In the genomic region with DNA sequence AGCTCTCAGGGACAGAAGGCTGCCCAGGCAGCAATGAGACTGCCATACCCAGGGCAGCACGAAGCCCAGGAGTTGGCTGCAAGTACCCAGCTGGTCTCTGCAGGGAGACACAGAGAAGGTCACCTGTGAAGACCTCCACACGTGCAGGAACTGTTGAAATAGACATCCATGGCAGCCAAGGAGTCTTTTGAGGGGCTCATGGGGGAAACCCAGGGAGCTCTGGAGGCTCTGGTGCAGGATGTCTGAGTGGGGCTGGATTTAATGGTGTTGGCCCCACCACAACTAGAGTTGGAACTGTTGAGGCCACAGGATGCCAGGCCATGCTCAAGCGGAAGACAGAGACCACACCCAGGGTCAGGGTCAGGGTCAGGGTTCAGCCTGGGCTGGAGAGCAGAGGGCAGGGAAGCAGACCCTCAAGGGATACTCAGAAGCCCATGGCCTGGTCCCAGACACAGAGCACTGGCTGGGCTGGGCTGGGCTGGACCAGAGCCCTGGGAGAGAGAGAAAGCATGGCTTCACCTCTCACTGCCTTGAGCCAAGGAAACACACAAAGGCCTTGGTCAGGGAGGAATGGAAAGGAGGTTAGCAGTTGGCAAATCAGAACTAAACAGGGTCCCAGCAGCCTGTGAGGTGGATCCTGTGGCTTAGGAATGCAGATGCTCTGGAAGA, we compare ENCODE assay signal across 20 cellular contexts. TPM values are rescaled to one million over a fixed set of nuclear protein-coding genes. Genes with fewer than 3 reads are reported as not detected.
DNase-seq lines count a peak whose midpoint lies in the region; ATAC-seq and TF ChIP-seq lines count a peak whose summit lies in the region.
"Had no signal": no experiment of that assay in that cellular context is flagged by ENCODE, and none has a peak within 500 bp of the region (broad histone marks: within the 10 kb centered on the region; RNA-seq: fewer than 3 reads in every experiment).

No MANE protein-coding gene starts in this region.

- H2AFZ ChIP-seq in MM.1S (ENCODE audit: low read length), result no peak overlapping the region
- H2AFZ ChIP-seq: GM23248 had no signal

- no peaks in the 10 kb centered on the region for H3K79me2 ChIP-seq in MM.1S (ENCODE audit: low read length)

- H3K9ac ChIP-seq in MM.1S (ENCODE audit: low read length), result no peak overlapping the region
- H3K9ac ChIP-seq: GM23248 had no signal

- H3K27ac ChIP-seq in right cardiac atrium (ENCODE audit: low read length), result no peak overlapping the region
- H3K27ac ChIP-seq in right atrium auricular region, result no peak overlapping the region
- H3K27ac ChIP-seq in esophagus muscularis mucosa (replicated peaks in 1 of 4), result peak overlapping the region; percentile 45 to 80 (median 60)
- H3K27ac ChIP-seq in MM.1S (ENCODE audit: low read length), result no peak overlapping the region
- H3K27ac ChIP-seq: GM23248 had no signal

- H3K4me1 ChIP-seq in right cardiac atrium (ENCODE audit: control insufficient read depth, insufficient read depth, low read length) (no peaks in the 10 kb centered on the region), right atrium auricular region (no peaks in the 10 kb centered on the region), esophagus muscularis mucosa (peaks cover 0 to 64% (median 64%) of the 10 kb centered on the region in 4 donors), MM.1S (ENCODE audit: low read length) (no peaks in the 10 kb centered on the region)

- H3K4me2 ChIP-seq in MM.1S (ENCODE audit: low read depth, low read length), result no peak overlapping the region

- H3K4me3 Mint-ChIP-seq in stimulated activated naive CD8-positive, alpha-beta T cell treated with anti-CD3 and anti-CD28 coated beads, Interleukin-15, amount 100 ng/mL, for 72 hours, result no peak overlapping the region

- H3F3A ChIP-seq in MM.1S (ENCODE audit: insufficient read depth, low read length), result no peaks in the 10 kb centered on the region

- H3K27ac Mint-ChIP-seq in stimulated activated naive CD8-positive, alpha-beta T cell treated with anti-CD3 and anti-CD28 coated beads, Interleukin-15, amount 100 ng/mL, for 72 hours, result peak overlapping the region in 1 of 2 donors; percentile 74

- ATAC-seq in right cardiac atrium (peak; percentile 47 to 48), HG02884 (IDR thresholded peaks at IDR 0.05; ENCODE audit: unreplicated experiment) (no peak)
- ATAC-seq in stimulated activated naive CD8-positive, alpha-beta T cell treated with anti-CD3 and anti-CD28 coated beads, Interleukin-15, amount 100 ng/mL, for 72 hours, result no peak

- no peak for TF ChIP-seq EP300 in esophagus muscularis mucosa (IDR thresholded peaks at IDR 0.05)

- H3K4me3 ChIP-seq in right cardiac atrium (ENCODE audit: low read length), result no peak overlapping the region
- no peak overlapping the region for H3K4me3 ChIP-seq in right atrium auricular region
- no peak overlapping the region for H3K4me3 ChIP-seq in esophagus muscularis mucosa
- no peak overlapping the region for H3K4me3 ChIP-seq in MM.1S (ENCODE audit: low read length)
- H3K4me3 ChIP-seq: GM23248 had no signal

- WGBS in right cardiac atrium, result 65% methylated on average over 3 of the region's 3 CpGs
- whole genome bisulfite sequencing in esophagus muscularis mucosa, result 83% methylated on average over 3 of the region's 3 CpGs

- TF ChIP-seq POLR2A in esophagus muscularis mucosa (IDR thresholded peaks at IDR 0.05; ENCODE audit: low read depth), result no peak

- H3K9me3 Mint-ChIP-seq in stimulated activated naive CD8-positive, alpha-beta T cell treated with anti-CD3 and anti-CD28 coated beads, Interleukin-15, amount 100 ng/mL, for 72 hours, result no peaks in the 10 kb centered on the region

- H3K27me3 ChIP-seq in right cardiac atrium (ENCODE audit: control insufficient read depth, insufficient read depth) (no peaks in the 10 kb centered on the region), right atrium auricular region (no peaks in the 10 kb centered on the region), esophagus muscularis mucosa (no peaks in the 10 kb centered on the region), MM.1S (replicated peaks; ENCODE audit: insufficient read depth, low read length) (peaks cover 15% of the 10 kb centered on the region; the same call in 1 of the 2 replicates)

- H3K36me3 ChIP-seq in right atrium auricular region (no peaks in the 10 kb centered on the region), esophagus muscularis mucosa (peaks cover 0 to 11% (median 3%) of the 10 kb centered on the region in 4 donors), MM.1S (replicated peaks; ENCODE audit: insufficient read depth, low read length) (no peaks in the 10 kb centered on the region)

- intact Hi-C loops in right cardiac atrium (cut with DNase I) (loop anchor here in 1 of 4 donors (2.0 kb wide), 1 partner anchor 68 kb away; no protein-coding TSS in a partner anchor), esophagus muscularis mucosa (cut with DNase I) (no loop called here), posterior vena cava (cut with DNase I) (no loop called here)

- H3K4me1 Mint-ChIP-seq in stimulated activated naive CD8-positive, alpha-beta T cell treated with anti-CD3 and anti-CD28 coated beads, Interleukin-15, amount 100 ng/mL, for 72 hours, result peaks cover 6% of the 10 kb centered on the region

- DNase-seq in right cardiac atrium (no peak), right atrium auricular region (ENCODE audit: low spot score) (no peak), esophagus muscularis mucosa (ENCODE audit: extremely low spot score) (no peak), posterior vena cava (ENCODE audit: low spot score) (peak; percentile 26), MM.1S (no peak), Kasumi-1 (lab: John Stamatoyannopoulos, UW) (no peak)
- DNase-seq in stimulated activated naive CD8-positive, alpha-beta T cell treated with anti-CD3 and anti-CD28 coated beads, Interleukin-15, amount 100 ng/mL, for 72 hours, result no peak
- DNase-seq: 8988T, DND-41, GDM1, GM23248, KBM-7, MV-4-11, NCI-H1417, NCI-H187, NCI-H2107, NCI-H510A treated with DMSO at 0.1 percent for 48 hours, NCI-H82, RPMI8226 had no signal

- no peaks in the 10 kb centered on the region for H4K20me1 ChIP-seq in MM.1S (ENCODE audit: insufficient read depth, low read length)

- H3K27me3 Mint-ChIP-seq in stimulated activated naive CD8-positive, alpha-beta T cell treated with anti-CD3 and anti-CD28 coated beads, Interleukin-15, amount 100 ng/mL, for 72 hours, result no peaks in the 10 kb centered on the region

- TF ChIP-seq CTCF in right atrium auricular region (IDR thresholded peaks at IDR 0.05) (no peak), esophagus muscularis mucosa (IDR thresholded peaks at IDR 0.05) (no peak), MM.1S (IDR thresholded peaks at IDR 0.05; ENCODE audit: low read length) (no peak)

- no peaks in the 10 kb centered on the region for H3K9me3 ChIP-seq in right cardiac atrium (ENCODE audit: control insufficient read depth, low read length)
- peaks cover 0 to 4% of the 10 kb centered on the region in 2 donors for H3K9me3 ChIP-seq in right atrium auricular region
- no peaks in the 10 kb centered on the region for H3K9me3 ChIP-seq in esophagus muscularis mucosa
- H3K9me3 ChIP-seq in MM.1S (replicated peaks; ENCODE audit: insufficient read depth, low read length), result no peaks in the 10 kb centered on the region; the same call in 1 of the 2 replicates

- no peaks in the 10 kb centered on the region for H3K9me2 ChIP-seq in MM.1S (replicated peaks; ENCODE audit: insufficient read depth, low read length)

RNA-seq across cellular contexts. Expression of gene PITPNM3, which starts 21.4 kb away (rescaled TPM):
- total RNA-seq in right cardiac atrium, result 1 to 10 TPM in 3 of 4 donors, under 1 TPM in 1; 0.95 to 3.4 (median 2.4) TPM
- 3.0 TPM for polyA plus RNA-seq in right cardiac atrium
- total RNA-seq in right atrium auricular region, result 1 to 10 TPM in 1 of 2 donors, under 1 TPM in 1; 0.56 to 1.2 TPM
- total RNA-seq in esophagus muscularis mucosa, result 10 to 100 TPM; 46.5 to 93.2 (median 68.9) TPM
- 10 to 100 TPM; 13.4 to 26.6 TPM for total RNA-seq in posterior vena cava

Comparison
In these comparisons a context has a peak if more than half of its experiments do, and no peak if none do; other contexts are left out.
1. ATAC-seq: peak in right cardiac atrium (2 of 2); none in stimulated activated naive CD8-positive, alpha-beta T cell treated with anti-CD3 and anti-CD28 coated beads, Interleukin-15, amount 100 ng/mL, for 72 hours (single experiment) and HG02884 (single experiment).
2. H3K27ac ChIP-seq: peak in esophagus muscularis mucosa (4 of 4); none in right cardiac atrium (single experiment), right atrium auricular region (0 of 2) and MM.1S (single experiment).